ENCODE assay signal across 9 cellular contexts in genomic region chr1:169809370-169810095, GRCh38. TPM values are rescaled to one million over a fixed set of nuclear protein-coding genes. Genes with fewer than 3 reads are reported as not detected.
DNase-seq lines count a peak whose midpoint lies in the region; ATAC-seq and TF ChIP-seq lines count a peak whose summit lies in the region.
"Had no signal": no experiment of that assay in that cellular context is flagged by ENCODE, and none has a peak within 500 bp of the region (broad histone marks: within the 10 kb centered on the region; RNA-seq: fewer than 3 reads in every experiment).

No MANE protein-coding gene starts in this region.

- CTCF ChIA-PET in activated naive CD4-positive, alpha-beta T cell treated with anti-CD3 and anti-CD28 coated beads for 36 hours (lab: Charles Lee) = interaction anchor here (0.6 to 3.2 kb wide), 19 partner anchors 8 to 1621 kb away, joined by 3 to 20 read pairs (median 4); partner anchors contain the start of gene METTL18
- CTCF ChIA-PET in activated B cell treated with CpG ODN at 0.5 μM for 24 hours (lab: Charles Lee) = interaction anchor here (0.9 to 3.8 kb wide), 12 partner anchors 15 to 1467 kb away, joined by 3 to 62 read pairs (median 6); partner anchors contain the start of genes F5 and METTL18

- POLR2A ChIA-PET in activated B cell treated with CpG ODN at 0.5 μM for 24 hours (lab: Charles Lee) = interaction anchor here (0.8 to 1.2 kb wide), 2 partner anchors 14 to 84 kb away, joined by 3 read pairs; partner anchors contain the start of genes METTL18 and SCYL3

- TF ChIP-seq CTCF in activated B cell treated with CpG ODN at 0.5 μM for 24 hours (IDR thresholded peaks at IDR 0.05) = peak; percentile 62

- no peaks in the 10 kb centered on the region for H3K27me3 Mint-ChIP-seq in activated naive CD4-positive, alpha-beta T cell treated with anti-CD3 and anti-CD28 coated beads for 36 hours (ENCODE audit: low read depth)
- no peaks in the 10 kb centered on the region for H3K27me3 Mint-ChIP-seq in activated B cell treated with CpG ODN at 0.5 μM for 24 hours
- H3K27me3 Mint-ChIP-seq in activated T-helper 2 cell treated with anti-CD3 and anti-CD28 coated beads, Interferon-gamma antibody, Interleukin-2, Interleukin-4, amounts not matched to agents 10 μg/mL and 5 μg/mL and 100 μg/mL, durations not matched to agents 14 hours and 24 hours and 36 hours (ENCODE audit: low read depth) = no peaks in the 10 kb centered on the region
- H3K27me3 Mint-ChIP-seq: dendritic cell treated with granulocyte-macrophage colony-stimulating factor and Interleukin-4, amounts not matched to agents 40 ng/mL and 50 ng/mL, for 4 days had no signal

- intact Hi-C loops in activated naive CD4-positive, alpha-beta T cell treated with anti-CD3 and anti-CD28 coated beads for 36 hours (cut with micrococcal nuclease) = loop anchor here (1.0 kb wide), 3 partner anchors 98 to 343 kb away; partner anchors contain the start of gene SELL
- intact Hi-C loops in activated B cell treated with CpG ODN at 0.5 μM for 24 hours (cut with micrococcal nuclease) = loop anchor here (1.0 to 10.0 kb wide), 7 partner anchors 97 to 1465 kb away; partner anchors contain the start of genes F5 and SLC19A2
- intact Hi-C loops in activated T-helper 2 cell treated with anti-CD3 and anti-CD28 coated beads, Interferon-gamma antibody, Interleukin-2, Interleukin-4, amounts not matched to agents 10 μg/mL and 5 μg/mL and 100 μg/mL, durations not matched to agents 14 hours and 24 hours and 36 hours (cut with micrococcal nuclease) = loop anchor here (1.0 kb wide), 1 partner anchor 259 kb away; no protein-coding TSS in a partner anchor

- DNase-seq in activated naive CD4-positive, alpha-beta T cell treated with anti-CD3 and anti-CD28 coated beads for 36 hours = peak; percentile 10
- DNase-seq in activated naive CD4-positive, alpha-beta T cell treated with Interleukin-2 at 50 U/mL for 16 hours = no peak
- peak; percentile 37 for DNase-seq in LoVo (ENCODE audit: low spot score)
- no peak for DNase-seq in activated B cell treated with CpG ODN at 0.5 μM for 24 hours
- DNase-seq in glomerular endothelial cell (ENCODE audit: extremely low read depth, low read depth, low spot score) = peak; percentile 27
- DNase-seq in smooth muscle cell of the brain vasculature (ENCODE audit: low read depth, low spot score) = peak; percentile 26
- no peak for DNase-seq in activated T-helper 2 cell treated with anti-CD3 and anti-CD28 coated beads, Interferon-gamma antibody, Interleukin-2, Interleukin-4, amounts not matched to agents 10 μg/mL and 5 μg/mL and 100 μg/mL, durations not matched to agents 14 hours and 24 hours and 36 hours (ENCODE audit: low spot score)

- no peaks in the 10 kb centered on the region for H3K9me3 Mint-ChIP-seq in activated naive CD4-positive, alpha-beta T cell treated with anti-CD3 and anti-CD28 coated beads for 36 hours
- no peaks in the 10 kb centered on the region for H3K9me3 Mint-ChIP-seq in activated B cell treated with CpG ODN at 0.5 μM for 24 hours
- H3K9me3 Mint-ChIP-seq in activated T-helper 2 cell treated with anti-CD3 and anti-CD28 coated beads, Interferon-gamma antibody, Interleukin-2, Interleukin-4, amounts not matched to agents 10 μg/mL and 5 μg/mL and 100 μg/mL, durations not matched to agents 14 hours and 24 hours and 36 hours = no peaks in the 10 kb centered on the region
- H3K9me3 Mint-ChIP-seq: dendritic cell treated with granulocyte-macrophage colony-stimulating factor and Interleukin-4, amounts not matched to agents 40 ng/mL and 50 ng/mL, for 4 days had no signal

- H3K36me3 Mint-ChIP-seq in activated naive CD4-positive, alpha-beta T cell treated with anti-CD3 and anti-CD28 coated beads for 36 hours (ENCODE audit: low read depth) = peaks cover 23% of the 10 kb centered on the region
- H3K36me3 Mint-ChIP-seq in activated B cell treated with CpG ODN at 0.5 μM for 24 hours (ENCODE audit: low read depth) = peaks cover 18% of the 10 kb centered on the region
- H3K36me3 Mint-ChIP-seq in activated T-helper 2 cell treated with anti-CD3 and anti-CD28 coated beads, Interferon-gamma antibody, Interleukin-2, Interleukin-4, amounts not matched to agents 10 μg/mL and 5 μg/mL and 100 μg/mL, durations not matched to agents 14 hours and 24 hours and 36 hours (ENCODE audit: low read depth) = peaks cover 49% of the 10 kb centered on the region

- no peak overlapping the region for H3K27ac Mint-ChIP-seq in activated naive CD4-positive, alpha-beta T cell treated with anti-CD3 and anti-CD28 coated beads for 36 hours
- H3K27ac Mint-ChIP-seq in activated B cell treated with CpG ODN at 0.5 μM for 24 hours = no peak overlapping the region
- no peak overlapping the region for H3K27ac Mint-ChIP-seq in activated T-helper 2 cell treated with anti-CD3 and anti-CD28 coated beads, Interferon-gamma antibody, Interleukin-2, Interleukin-4, amounts not matched to agents 10 μg/mL and 5 μg/mL and 100 μg/mL, durations not matched to agents 14 hours and 24 hours and 36 hours
- H3K27ac Mint-ChIP-seq: dendritic cell treated with granulocyte-macrophage colony-stimulating factor and Interleukin-4, amounts not matched to agents 40 ng/mL and 50 ng/mL, for 4 days had no signal

- H3K4me3 Mint-ChIP-seq in activated naive CD4-positive, alpha-beta T cell treated with anti-CD3 and anti-CD28 coated beads for 36 hours = no peak overlapping the region
- no peak overlapping the region for H3K4me3 Mint-ChIP-seq in activated B cell treated with CpG ODN at 0.5 μM for 24 hours
- no peak overlapping the region for H3K4me3 Mint-ChIP-seq in activated T-helper 2 cell treated with anti-CD3 and anti-CD28 coated beads, Interferon-gamma antibody, Interleukin-2, Interleukin-4, amounts not matched to agents 10 μg/mL and 5 μg/mL and 100 μg/mL, durations not matched to agents 14 hours and 24 hours and 36 hours (ENCODE audit: low read depth)
- H3K4me3 Mint-ChIP-seq: dendritic cell treated with granulocyte-macrophage colony-stimulating factor and Interleukin-4, amounts not matched to agents 40 ng/mL and 50 ng/mL, for 4 days had no signal

- H3K4me1 Mint-ChIP-seq in activated naive CD4-positive, alpha-beta T cell treated with anti-CD3 and anti-CD28 coated beads for 36 hours (ENCODE audit: low read depth) = no peaks in the 10 kb centered on the region
- no peaks in the 10 kb centered on the region for H3K4me1 Mint-ChIP-seq in activated B cell treated with CpG ODN at 0.5 μM for 24 hours
- peaks cover 9% of the 10 kb centered on the region for H3K4me1 Mint-ChIP-seq in activated T-helper 2 cell treated with anti-CD3 and anti-CD28 coated beads, Interferon-gamma antibody, Interleukin-2, Interleukin-4, amounts not matched to agents 10 μg/mL and 5 μg/mL and 100 μg/mL, durations not matched to agents 14 hours and 24 hours and 36 hours (ENCODE audit: low read depth)

- ATAC-seq in activated B cell treated with CpG ODN at 0.5 μM for 24 hours (ENCODE audit: low read depth) = peak; percentile 37
- ATAC-seq in HG03108 (IDR thresholded peaks at IDR 0.05; ENCODE audit: unreplicated experiment) = no peak

RNA-seq across cellular contexts. Expression of gene METTL18, which starts 14.8 kb away (rescaled TPM):
- 10 to 100 TPM; 10.6 to 11.1 TPM for total RNA-seq in activated naive CD4-positive, alpha-beta T cell treated with anti-CD3 and anti-CD28 coated beads for 36 hours
- total RNA-seq in activated B cell treated with CpG ODN at 0.5 μM for 24 hours (12.0 and 14.5 TPM in 2 replicates), glomerular endothelial cell (3.1 and 4.3 TPM in 2 replicates)
- 8.9 and 10.9 TPM in 2 replicates for total RNA-seq in activated T-helper 2 cell treated with anti-CD3 and anti-CD28 coated beads, Interferon-gamma antibody, Interleukin-2, Interleukin-4, amounts not matched to agents 10 μg/mL and 5 μg/mL and 100 μg/mL, durations not matched to agents 14 hours and 24 hours and 36 hours

Comparison
In these comparisons a context has a peak if more than half of its experiments do, and no peak if none do; other contexts are left out.
1. DNase-seq: peak in activated naive CD4-positive, alpha-beta T cell treated with anti-CD3 and anti-CD28 coated beads for 36 hours (single experiment), LoVo (single experiment), glomerular endothelial cell (single experiment) and smooth muscle cell of the brain vasculature (single experiment); none in activated naive CD4-positive, alpha-beta T cell treated with Interleukin-2 at 50 U/mL for 16 hours (single experiment), activated B cell treated with CpG ODN at 0.5 μM for 24 hours (single experiment) and activated T-helper 2 cell treated with anti-CD3 and anti-CD28 coated beads, Interferon-gamma antibody, Interleukin-2, Interleukin-4, amounts not matched to agents 10 μg/mL and 5 μg/mL and 100 μg/mL, durations not matched to agents 14 hours and 24 hours and 36 hours (single experiment).